In genomic region chr4:110163327-110164070, GRCh38 we compare ENCODE assay signal across 12 cellular contexts. TPM values are rescaled to one million over a fixed set of nuclear protein-coding genes. Genes with fewer than 3 reads are reported as not detected.
DNase-seq lines count a peak whose midpoint lies in the region; ATAC-seq and TF ChIP-seq lines count a peak whose summit lies in the region.
"Had no signal": no experiment of that assay in that cellular context is flagged by ENCODE, and none has a peak within 500 bp of the region (broad histone marks: within the 10 kb centered on the region; RNA-seq: fewer than 3 reads in every experiment).

No MANE protein-coding gene starts in this region.

- intact Hi-C loops in gastrocnemius medialis (cut with DNase I; ENCODE audit: low total_unique reads), result no loop called here

- 85 to 90% methylated on average over 4 of the region's 4 CpGs for WGBS in lung, 2 donors

- H3K27ac ChIP-seq in lung (ENCODE audit: low read depth in 1 of 2, low read length in 1 of 2), result peak overlapping the region in 1 of 2 donors; percentile 80
- no peak overlapping the region for H3K27ac ChIP-seq in gastrocnemius medialis
- H3K27ac ChIP-seq: esophagus muscularis mucosa, SK-N-MC had no signal

- no peak overlapping the region for H3K4me3 ChIP-seq in AG09309 (ENCODE audit: control insufficient read depth, low read depth, low read length)
- H3K4me3 ChIP-seq in lung, result no peak overlapping the region
- H3K4me3 ChIP-seq in gastrocnemius medialis, result no peak overlapping the region
- H3K4me3 ChIP-seq: esophagus muscularis mucosa, SK-N-MC had no signal

- peak; percentile 20 for ATAC-seq in lung (ENCODE audit: insufficient read depth, low FRiP score)
- no peak for ATAC-seq in HG03469 (IDR thresholded peaks at IDR 0.05; ENCODE audit: unreplicated experiment)
- ATAC-seq in GM19395 (IDR thresholded peaks at IDR 0.05; ENCODE audit: unreplicated experiment), result no peak
- ATAC-seq in gastrocnemius medialis, result no peak

- peak; percentile 80 for DNase-seq in AG09309 (ENCODE audit: low read depth)
- peak; percentile 32 for DNase-seq in HT-29 (ENCODE audit: low spot score)
- DNase-seq in amniotic stem cell (lab: John Stamatoyannopoulos, UW), result peak; percentile 12
- DNase-seq in lung (ENCODE audit: low spot score), result no peak
- no peak for DNase-seq in gastrocnemius medialis
- DNase-seq in NCI-H2171 (lab: John Stamatoyannopoulos, UW), result no peak
- DNase-seq: NCI-H146; stimulated activated CD4-positive, alpha-beta T cell treated with anti-CD3 and anti-CD28 coated beads, Interleukin-4, amount 100 ng/mL, for 1 hour had no signal

- H3K4me1 ChIP-seq in lung (ENCODE audit: control insufficient read depth in 2 of 2, insufficient read depth in 2 of 2, low read length in 2 of 2) (peaks cover 3 to 5% of the 10 kb centered on the region in 2 donors), gastrocnemius medialis (no peaks in the 10 kb centered on the region)
- H3K4me1 ChIP-seq: esophagus muscularis mucosa had no signal

- H3K36me3 ChIP-seq in lung (ENCODE audit: control insufficient read depth in 2 of 2, insufficient read depth in 2 of 2, low read length in 2 of 2) (no peaks in the 10 kb centered on the region), gastrocnemius medialis (no peaks in the 10 kb centered on the region)
- H3K36me3 ChIP-seq: esophagus muscularis mucosa had no signal

- H3K27me3 ChIP-seq in lung (ENCODE audit: control insufficient read depth, insufficient read depth), result no peaks in the 10 kb centered on the region
- H3K27me3 ChIP-seq in gastrocnemius medialis, result no peaks in the 10 kb centered on the region
- H3K27me3 ChIP-seq: esophagus muscularis mucosa had no signal

- in situ Hi-C loops in gastrocnemius medialis (cut with MboI; ENCODE audit: low sequenced_read_pairs in 4 of 4), result no loop called here

- TF ChIP-seq CTCF in AG09309 (IDR thresholded peaks at IDR 0.05; ENCODE audit: control insufficient read depth, insufficient read depth, low read depth, low read length, missing control alignments), result peak; percentile 25
- no peak for TF ChIP-seq CTCF in lung (IDR thresholded peaks at IDR 0.05; ENCODE audit: control extremely low read depth, extremely low read depth)
- TF ChIP-seq CTCF in gastrocnemius medialis (IDR thresholded peaks at IDR 0.05 in 4 of 5, conservative IDR thresholded peaks at IDR 0.05 in 1 of 5), result no peak

- no peak for TF ChIP-seq POLR2A in gastrocnemius medialis (IDR thresholded peaks at IDR 0.05)

- H3K9me3 ChIP-seq in lung (ENCODE audit: control insufficient read depth in 2 of 2, insufficient read depth in 1 of 2, low read length in 1 of 2) (no peaks in the 10 kb centered on the region), gastrocnemius medialis (no peaks in the 10 kb centered on the region)
- H3K9me3 ChIP-seq: esophagus muscularis mucosa had no signal

RNA-seq across cellular contexts. Expression of gene ELOVL6, which starts 34.9 kb away (rescaled TPM):
- 8.1 and 8.8 TPM in 2 replicates for total RNA-seq in HT-29 (2014; rRNA removed; shearing (Covaris generic))
- total RNA-seq in lung (10 to 100 TPM in 1 of 2 donors, 1 to 10 TPM in 1; 8.0 to 17.4 TPM), gastrocnemius medialis (under 1 TPM in 3 of 4 donors, not detected in 1; 0.10 to 0.42 (median 0.13) TPM)
- 10 to 100 TPM in 1 of 2 donors, 1 to 10 TPM in 1; 5.5 to 21.1 TPM for polyA plus RNA-seq in lung

Comparison
In these comparisons a context has a peak if more than half of its experiments do, and no peak if none do; other contexts are left out.
1. DNase-seq: peak in AG09309 (single experiment), HT-29 (single experiment) and amniotic stem cell (single experiment); none in lung (single experiment), gastrocnemius medialis (0 of 2) and NCI-H2171 (single experiment).